18 cellular contexts compared by ENCODE assay signal in genomic region chr3:117928836-117929235, GRCh38.
DNase-seq lines count a peak whose midpoint lies in the region; ATAC-seq and TF ChIP-seq lines count a peak whose summit lies in the region.
"Had no signal": no experiment of that assay in that cellular context is flagged by ENCODE, and none has a peak within 500 bp of the region (broad histone marks: within the 10 kb centered on the region; RNA-seq: fewer than 3 reads in every experiment).

No MANE protein-coding gene starts in this region.

- TF ChIP-seq CTCF in BE2C (IDR thresholded peaks at IDR 0.05; ENCODE audit: low read depth, low read length), result no peak

- no peaks in the 10 kb centered on the region for H3K27me3 ChIP-seq in BE2C
- H3K27me3 ChIP-seq: BLaER1 had no signal

- DNase-seq in BE2C, result peak; percentile 30
- DNase-seq in COR-L47 (lab: John Stamatoyannopoulos, UW), result peak; percentile 33
- peak; percentile 69 for DNase-seq in SK-N-DZ (ENCODE audit: low spot score)
- DNase-seq in hippocampal formation (lab: John Stamatoyannopoulos, UW), result no peak
- DNase-seq in Ammon's horn (ENCODE audit: low spot score), result no peak
- DNase-seq: 8988T; ACHN; C1 segment of cervical spinal cord; Caco-2; Calu3; CD4-positive, alpha-beta memory T cell; CD4-positive, CD25-positive, alpha-beta regulatory T cell; CD8-positive, alpha-beta memory T cell; DMS79 treated with DMSO at 0.1 percent for 48 hours; GF-D8 had no signal

- H3K4me1 ChIP-seq in BE2C, result peaks cover 46% of the 10 kb centered on the region
- H3K4me1 ChIP-seq: BLaER1, Caco-2 had no signal

- peaks cover 12% of the 10 kb centered on the region for H3K36me3 ChIP-seq in BE2C
- H3K36me3 ChIP-seq: BLaER1 had no signal

- no peaks in the 10 kb centered on the region for H3K9me3 ChIP-seq in BE2C
- H3K9me3 ChIP-seq: BLaER1, Caco-2 had no signal

- peak overlapping the region; percentile 11; the same call in 1 of the 2 replicates for H3K4me3 ChIP-seq in BE2C (ENCODE audit: low read depth, low read length)
- H3K4me3 ChIP-seq: BLaER1 had no signal

- peak; percentile 70 for ATAC-seq in SK-N-SH treated with all-trans-retinoic acid at 6 μM for 48 hours
- no peak for ATAC-seq in GM21423 (IDR thresholded peaks at IDR 0.05; ENCODE audit: unreplicated experiment)

TF ChIP-seq in SK-N-SH treated with all-trans-retinoic acid at 6 μM for 48 hours, 23 proteins besides CTCF, POLR2A, EP300 and RAD21:
- TF ChIP-seq RARB (CRISPR knock-in tag; IDR thresholded peaks at IDR 0.05) (peak; percentile 80; the same call in 1 of the 2 replicates), GLIS3 (CRISPR knock-in tag; IDR thresholded peaks at IDR 0.05) (peak; percentile 99), OSR1 (CRISPR knock-in tag; IDR thresholded peaks at IDR 0.05) (no peak), TCF4 (CRISPR knock-in tag; IDR thresholded peaks at IDR 0.05; ENCODE audit: borderline replicate concordance) (peak; percentile 98), CSRNP3 (CRISPR knock-in tag; IDR thresholded peaks at IDR 0.05) (peak; percentile 99), POU6F1 (CRISPR knock-in tag; IDR thresholded peaks at IDR 0.05; ENCODE audit: borderline replicate concordance, low read depth) (peak; percentile 97; the same call in 1 of the 2 replicates), ZNF8 (CRISPR knock-in tag; IDR thresholded peaks at IDR 0.05) (peak; percentile 79), ZC3H10 (CRISPR knock-in tag; IDR thresholded peaks at IDR 0.05) (peak; percentile 99), TSHZ2 (CRISPR knock-in tag; IDR thresholded peaks at IDR 0.05) (peak; percentile 99), ISL1 (CRISPR knock-in tag; IDR thresholded peaks at IDR 0.05) (peak; percentile 100), ARNTL (CRISPR knock-in tag; IDR thresholded peaks at IDR 0.05; ENCODE audit: borderline replicate concordance, low read depth) (peak; percentile 64; the same call in 1 of the 2 replicates), TOX (CRISPR knock-in tag; IDR thresholded peaks at IDR 0.05; ENCODE audit: borderline replicate concordance) (peak; percentile 70; the same call in 1 of the 2 replicates), BACH2 (CRISPR knock-in tag; IDR thresholded peaks at IDR 0.05; ENCODE audit: borderline replicate concordance) (0 out of 2 replicates have a peak, but pooled peaks have one; percentile 79), CREB5 (CRISPR knock-in tag; IDR thresholded peaks at IDR 0.05; ENCODE audit: low read depth) (peak; percentile 99), ZFP3 (CRISPR knock-in tag; IDR thresholded peaks at IDR 0.05) (peak; percentile 86), PPARA (CRISPR knock-in tag; IDR thresholded peaks at IDR 0.05; ENCODE audit: borderline replicate concordance) (peak; percentile 72; the same call in 1 of the 2 replicates), ESRRG (CRISPR knock-in tag; IDR thresholded peaks at IDR 0.05) (peak; percentile 99), ZFP30 (CRISPR knock-in tag; IDR thresholded peaks at IDR 0.05) (peak; percentile 48), ZNF565 (CRISPR knock-in tag; conservative IDR thresholded peaks at IDR 0.05; ENCODE audit: low read depth) (peak; percentile 94), ZNF70 (CRISPR knock-in tag; IDR thresholded peaks at IDR 0.05) (peak; percentile 76; the same call in 1 of the 2 replicates), PATZ1 (CRISPR knock-in tag; IDR thresholded peaks at IDR 0.05; ENCODE audit: borderline replicate concordance) (peak; percentile 99), CSDC2 (CRISPR knock-in tag; IDR thresholded peaks at IDR 0.05) (peak; percentile 88; the same call in 1 of the 2 replicates), SNAI2 (CRISPR knock-in tag; IDR thresholded peaks at IDR 0.05) (peak; percentile 98)

Comparison
In these comparisons a context has a peak if more than half of its experiments do, and no peak if none do; other contexts are left out.
1. DNase-seq: peak in BE2C (single experiment), COR-L47 (single experiment) and SK-N-DZ (single experiment); none in hippocampal formation (0 of 2) and Ammon's horn (single experiment).